In the genomic region with DNA sequence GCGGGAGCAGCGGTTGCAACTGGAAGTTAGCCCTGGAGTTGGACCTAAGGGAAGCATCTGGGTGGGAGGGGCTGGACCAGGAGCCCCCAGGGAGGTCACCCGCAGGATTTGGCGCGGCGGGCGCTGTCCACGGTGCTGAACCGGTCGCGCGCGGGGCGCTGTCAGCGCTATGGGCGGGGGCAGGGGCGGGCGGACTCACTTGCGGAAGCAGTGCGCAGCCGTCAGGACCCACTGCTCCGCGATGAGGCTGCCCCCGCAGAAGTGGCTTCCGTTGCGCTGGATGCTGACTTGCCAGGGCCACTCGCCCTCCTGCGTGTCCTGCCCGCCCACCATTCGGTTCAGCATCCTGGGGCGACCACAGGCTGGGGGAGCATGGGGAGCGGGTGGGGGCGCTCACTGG, we compare ENCODE assay signal across 9 cellular contexts. TPM values are rescaled to one million over a fixed set of nuclear protein-coding genes. Genes with fewer than 3 reads are reported as not detected.
DNase-seq lines count a peak whose midpoint lies in the region; ATAC-seq and TF ChIP-seq lines count a peak whose summit lies in the region.
"Had no signal": no experiment of that assay in that cellular context is flagged by ENCODE, and none has a peak within 500 bp of the region (broad histone marks: within the 10 kb centered on the region; RNA-seq: fewer than 3 reads in every experiment).

No MANE protein-coding gene starts in this region.

- H3K4me1 ChIP-seq in right lobe of liver, result peaks cover 0 to 20% (median 6%) of the 10 kb centered on the region in 4 donors

- no peak overlapping the region for H3K4me3 Mint-ChIP-seq in chondrocyte (ENCODE audit: unreplicated experiment)

- H3K9me3 ChIP-seq in right lobe of liver, result no peaks in the 10 kb centered on the region

- no peaks in the 10 kb centered on the region for H3K36me3 ChIP-seq in right lobe of liver

- H3K27me3 ChIP-seq in HL-60 (ENCODE audit: insufficient read depth, poor library complexity, severe bottlenecking), result no peaks in the 10 kb centered on the region
- no peaks in the 10 kb centered on the region for H3K27me3 ChIP-seq in right lobe of liver

- H3K36me3 Mint-ChIP-seq in chondrocyte (ENCODE audit: low read depth), result no peaks in the 10 kb centered on the region

- H3K27me3 Mint-ChIP-seq in chondrocyte (ENCODE audit: low read depth), result no peaks in the 10 kb centered on the region

- TF ChIP-seq POLR2A in right lobe of liver (IDR thresholded peaks at IDR 0.05), result no peak
- TF ChIP-seq POLR2A in lower leg skin (IDR thresholded peaks at IDR 0.05), result no peak

- no peaks in the 10 kb centered on the region for H3K9me3 Mint-ChIP-seq in chondrocyte (ENCODE audit: low read depth)
- H3K9me3 Mint-ChIP-seq: T-helper 1 cell treated with Interleukin-12 subunit alpha and Interleukin-12 subunit beta and Interleukin-4 antibody, amounts not matched to agents 30 μg/mL and 1 μg/mL, for 36 hours had no signal

- ATAC-seq in right lobe of liver, result peak in 3 of 4 donors; percentile 14 to 53 (median 24)
- ATAC-seq in HG03354 (IDR thresholded peaks at IDR 0.05; ENCODE audit: poor library complexity, severe bottlenecking, unreplicated experiment), result no peak

- H3K27ac ChIP-seq in HL-60 (replicated peaks) (no peak overlapping the region), right lobe of liver (no peak overlapping the region)

- DNase-seq in HL-60 (ENCODE audit: low read depth in 1 of 2, low spot score in 1 of 2), result peak; percentile 60 to 73
- peak; percentile 52 to 71 (median 64) for DNase-seq in activated CD4-positive, CD25-positive, alpha-beta regulatory T cell (lab: John Stamatoyannopoulos, UW)
- peak; percentile 81 for DNase-seq in chondrocyte (ENCODE audit: low spot score)
- peak; percentile 49 to 69 (median 52) for DNase-seq in right lobe of liver
- DNase-seq in stimulated activated CD8-positive, alpha-beta memory T cell treated with anti-CD3 and anti-CD28 coated beads, Interleukin-15, amount 100 ng/mL, for 4 hours (ENCODE audit: low read depth in 2 of 2), result peak; percentile 63 to 69
- no peak for DNase-seq in lower leg skin (ENCODE audit: low spot score in 2 of 2)
- no peak for DNase-seq in cerebellum (ENCODE audit: low spot score)

- intact Hi-C loops in right lobe of liver (cut with DNase I), result no loop called here
- intact Hi-C loops in lower leg skin (cut with DNase I; ENCODE audit: low total_unique reads), result no loop called here

- TF ChIP-seq CTCF in HL-60 (IDR thresholded peaks at IDR 0.05; ENCODE audit: insufficient read depth, low read length), result no peak
- TF ChIP-seq CTCF in chondrocyte (IDR thresholded peaks at IDR 0.05), result no peak
- TF ChIP-seq CTCF in right lobe of liver (IDR thresholded peaks at IDR 0.05), result no peak
- no peak for TF ChIP-seq CTCF in lower leg skin (IDR thresholded peaks at IDR 0.05)

- H3K27ac Mint-ChIP-seq in chondrocyte (ENCODE audit: unreplicated experiment), result no peak overlapping the region

- 59% methylated on average over 6 of the region's 33 CpGs for WGBS in right lobe of liver (ENCODE audit: insufficient coverage, low coverage, low lambda C conversion rate, missing lambda C conversion rate)
- 0 to 6% methylated on average over 3 to 28 of the region's 33 CpGs for WGBS in lower leg skin, 2 donors

- H3K4me1 Mint-ChIP-seq in chondrocyte (ENCODE audit: low read depth), result peaks cover 7% of the 10 kb centered on the region

- H3K4me3 ChIP-seq in HL-60 (replicated peaks; ENCODE audit: insufficient read depth, low read length) (no peak overlapping the region), right lobe of liver (no peak overlapping the region), lower leg skin (ENCODE audit: low read depth, poor library complexity, severe bottlenecking) (no peak overlapping the region)

RNA-seq across cellular contexts. Expression of a gene that starts 4.5 kb away (rescaled TPM):
- 2.8 to 4.3 TPM (median 3.1 TPM) in 3 replicates for total RNA-seq in chondrocyte
- total RNA-seq in right lobe of liver, result under 1 TPM in 4 of 6 experiments, not detected in 2; 0.13 to 0.98 (median 0.49) TPM
- 1 to 10 TPM; 1.3 to 5.0 (median 2.0) TPM for total RNA-seq in lower leg skin
- 2.6 TPM for total RNA-seq in cerebellum

RNA-seq across cellular contexts. Expression of a gene that starts 33.2 kb away (rescaled TPM):
- total RNA-seq in chondrocyte, result 27.3 to 29.7 TPM (median 27.4 TPM) in 3 replicates
- total RNA-seq in right lobe of liver, result 10 to 100 TPM in 4 of 6 experiments, 1 to 10 TPM in 2; 7.3 to 22.8 (median 11.1) TPM
- total RNA-seq in lower leg skin, result 10 to 100 TPM; 34.9 to 61.9 (median 51.1) TPM
- total RNA-seq in cerebellum, result 21.1 TPM

RNA-seq across cellular contexts. Expression of a gene that starts 36.9 kb away (rescaled TPM):
- 363 to 615 TPM (median 378 TPM) in 3 replicates for total RNA-seq in chondrocyte
- 100 to 1,000 TPM; 111 to 419 (median 289) TPM for total RNA-seq in right lobe of liver
- total RNA-seq in lower leg skin, result 100 to 1,000 TPM; 257 to 830 (median 272) TPM
- 74.1 TPM for total RNA-seq in cerebellum

Comparison
In these comparisons a context has a peak if more than half of its experiments do, and no peak if none do; other contexts are left out.
1. DNase-seq: peak in HL-60 (2 of 2), activated CD4-positive, CD25-positive, alpha-beta regulatory T cell (4 of 4), chondrocyte (single experiment), right lobe of liver (3 of 3) and stimulated activated CD8-positive, alpha-beta memory T cell treated with anti-CD3 and anti-CD28 coated beads, Interleukin-15, amount 100 ng/mL, for 4 hours (2 of 2); none in lower leg skin (0 of 2) and cerebellum (single experiment).